In the genomic region with DNA sequence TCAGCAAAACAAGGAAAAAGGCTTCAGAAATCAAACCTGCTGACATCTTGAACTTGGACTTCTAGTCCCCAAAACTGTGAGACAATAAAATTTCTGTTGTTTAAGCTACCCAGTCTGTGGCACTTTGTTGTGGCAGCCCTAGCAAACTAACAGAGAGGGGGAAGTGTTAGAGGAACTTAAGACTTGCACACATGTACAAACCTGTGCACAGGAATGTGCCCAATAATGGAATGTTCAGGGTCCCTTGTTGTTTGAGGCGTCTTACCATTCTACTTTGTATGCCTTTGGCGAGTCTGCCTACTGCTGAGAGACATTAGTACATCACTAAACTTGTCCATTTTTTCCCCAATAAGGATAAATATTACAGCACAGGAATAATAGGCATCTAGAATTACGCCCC, we compare ENCODE assay signal across 20 cellular contexts.
A peak's percentile ranks its signal among the peaks of the same experiment; 100 is the strongest.
DNase-seq lines count a peak whose midpoint lies in the region; ATAC-seq, FAIRE-seq and TF ChIP-seq lines count a peak whose summit lies in the region.
"Had no signal": no experiment of that assay in that cellular context is flagged by ENCODE, and none has a peak within 500 bp of the region (broad histone marks: within the 10 kb centered on the region; RNA-seq: fewer than 3 reads in every experiment).

No MANE protein-coding gene starts in this region.

- H2AFZ ChIP-seq in mammary epithelial cell (ENCODE audit: low read depth, low read length) (peak overlapping the region; percentile 74), keratinocyte (ENCODE audit: control insufficient read depth, low read length) (no peak overlapping the region)
- H2AFZ ChIP-seq: GM23338 had no signal

- H3K36me3 ChIP-seq in breast epithelium (no peaks in the 10 kb centered on the region), mammary epithelial cell (ENCODE audit: insufficient read depth, low read length) (no peaks in the 10 kb centered on the region), keratinocyte (ENCODE audit: control insufficient read depth in 2 of 2, extremely low read depth in 1 of 2, insufficient read depth in 2 of 2, low read length in 2 of 2) (no peaks in the 10 kb centered on the region)

- H3K4me3 Mint-ChIP-seq in MCF 10A (ENCODE audit: unreplicated experiment): no peak overlapping the region
- H3K4me3 Mint-ChIP-seq: B cell; CD8-positive, alpha-beta T cell; GM23338 had no signal

- intact Hi-C loops in breast epithelium (cut with DNase I; ENCODE audit: low total_unique reads): no loop called here
- intact Hi-C loops in MCF 10A (cut with micrococcal nuclease): no loop called here
- intact Hi-C loops in mammary epithelial cell (cut with micrococcal nuclease): no loop called here

- H3K27ac ChIP-seq in breast epithelium (peak overlapping the region; percentile 6 to 59), mammary epithelial cell (ENCODE audit: insufficient read depth, low read depth, low read length) (peak overlapping the region; percentile 11), keratinocyte (ENCODE audit: control insufficient read depth, insufficient read depth, low read length) (no peak overlapping the region), RWPE1 (no peak overlapping the region)
- H3K27ac ChIP-seq: BLaER1 treated with 17β-estradiol and CSF1 and Interleukin-3, amounts not matched to agents 10 nM and 100 nM; KMS-11 had no signal

- H3K9ac ChIP-seq in mammary epithelial cell (ENCODE audit: insufficient read depth, low read length) (no peak overlapping the region), keratinocyte (ENCODE audit: control insufficient read depth, extremely low read depth, insufficient read depth, low read length) (no peak overlapping the region)
- H3K9ac ChIP-seq: BLaER1 treated with 17β-estradiol and CSF1 and Interleukin-3, amounts not matched to agents 10 nM and 100 nM; KMS-11 had no signal

- H4K20me1 ChIP-seq in mammary epithelial cell (ENCODE audit: insufficient read depth, low read length) (no peaks in the 10 kb centered on the region), keratinocyte (ENCODE audit: control insufficient read depth, extremely low read depth, insufficient read depth, low read length) (no peaks in the 10 kb centered on the region)
- H4K20me1 ChIP-seq: BLaER1 treated with 17β-estradiol and CSF1 and Interleukin-3, amounts not matched to agents 10 nM and 100 nM had no signal

- H3K36me3 Mint-ChIP-seq in MCF 10A (ENCODE audit: insufficient read depth, unreplicated experiment): no peaks in the 10 kb centered on the region

- no peak overlapping the region for H3K27ac Mint-ChIP-seq in MCF 10A (ENCODE audit: low read depth, unreplicated experiment)
- H3K27ac Mint-ChIP-seq: B cell; CD8-positive, alpha-beta T cell; GM23338 had no signal

- H3K4me1 ChIP-seq in breast epithelium (no peaks in the 10 kb centered on the region), mammary epithelial cell (ENCODE audit: insufficient read depth, low read length) (peaks cover 9% of the 10 kb centered on the region), keratinocyte (ENCODE audit: control insufficient read depth, extremely low read depth, insufficient read depth, low read length) (peaks cover 7% of the 10 kb centered on the region)
- H3K4me1 ChIP-seq: BLaER1 treated with 17β-estradiol and CSF1 and Interleukin-3, amounts not matched to agents 10 nM and 100 nM had no signal

- H3K9me3 ChIP-seq in breast epithelium (no peaks in the 10 kb centered on the region), mammary epithelial cell (replicated peaks; ENCODE audit: insufficient read depth, low read length) (no peaks in the 10 kb centered on the region), keratinocyte (ENCODE audit: control insufficient read depth, low read depth, low read length) (no peaks in the 10 kb centered on the region)
- H3K9me3 ChIP-seq: BLaER1 treated with 17β-estradiol and CSF1 and Interleukin-3, amounts not matched to agents 10 nM and 100 nM had no signal

- 11% methylated on average over 3 of the region's 3 CpGs for WGBS in mammary epithelial cell (ENCODE audit: low coverage, missing lambda C conversion rate)

- in situ Hi-C loops in mammary epithelial cell (cut with MboI; ENCODE audit: low sequenced_read_pairs in 2 of 2): no loop called here

- H3K27me3 ChIP-seq in breast epithelium (no peaks in the 10 kb centered on the region), mammary epithelial cell (ENCODE audit: insufficient read depth, low read length) (no peaks in the 10 kb centered on the region), keratinocyte (ENCODE audit: control insufficient read depth, extremely low read depth, insufficient read depth, low read length) (no peaks in the 10 kb centered on the region)
- H3K27me3 ChIP-seq: BLaER1 treated with 17β-estradiol and CSF1 and Interleukin-3, amounts not matched to agents 10 nM and 100 nM had no signal

- TF ChIP-seq CTCF in breast epithelium (IDR thresholded peaks at IDR 0.05) (no peak), MCF 10A (IDR thresholded peaks at IDR 0.05; ENCODE audit: unreplicated experiment) (no peak), mammary epithelial cell (conservative IDR thresholded peaks at IDR 0.05 in 1 of 2, IDR thresholded peaks at IDR 0.05 in 1 of 2; ENCODE audit: extremely low read depth in 1 of 2, insufficient read depth in 1 of 2, low read depth in 1 of 2, low read length in 2 of 2) (no peak), keratinocyte (optimal IDR thresholded peaks at IDR 0.05 in 1 of 3, IDR thresholded peaks at IDR 0.05 in 1 of 3, conservative IDR thresholded peaks at IDR 0.05 in 1 of 3; ENCODE audit: extremely low read depth in 1 of 3, insufficient read depth in 2 of 3, low read length in 3 of 3) (no peak), RWPE1 (conservative IDR thresholded peaks at IDR 0.05; ENCODE audit: low read depth) (no peak)

- dilution Hi-C loops in mammary epithelial cell (cut with HindIII; ENCODE audit: low sequenced_read_pairs): no loop called here
- dilution Hi-C loops in keratinocyte (cut with MboI; ENCODE audit: extremely low pct_ligation_motif_present, low sequenced_read_pairs): no loop called here

- CTCF ChIA-PET in MCF 10A (lab: Yijun Ruan, JAX): interaction anchor here (1.1 kb wide), 1 partner anchor 13 kb away, joined by 3 read pairs; no protein-coding TSS in a partner anchor
- CTCF ChIA-PET in mammary epithelial cell (lab: Charles Lee; ENCODE audit: low non-redundant PET): no interaction called here
- CTCF ChIA-PET in RWPE1 (lab: Yijun Ruan, JAX): no interaction called here

- H3K27me3 Mint-ChIP-seq in MCF 10A (ENCODE audit: insufficient read depth, unreplicated experiment): no peaks in the 10 kb centered on the region
- H3K27me3 Mint-ChIP-seq: B cell had no signal

- peak; percentile 64 for FAIRE-seq in keratinocyte (lab: Jason Lieb, UNC)
- FAIRE-seq: GM12878 had no signal

- ATAC-seq in GM18909 (IDR thresholded peaks at IDR 0.05; ENCODE audit: poor library complexity, unreplicated experiment): no peak
- ATAC-seq: CD8-positive, alpha-beta T cell; GM12878; GM23338; HCT116 had no signal

- DNase-seq in breast epithelium (ENCODE audit: low spot score in 2 of 2): peak in 1 of 2 donors; percentile 48
- DNase-seq in MCF 10A (ENCODE audit: unreplicated experiment): no peak
- no peak for DNase-seq in mammary epithelial cell
- DNase-seq in keratinocyte (ENCODE audit: low read depth, low spot score): no peak
- no peak for DNase-seq in AG08395 (ENCODE audit: low spot score)
- DNase-seq in RWPE1 (ENCODE audit: low spot score): no peak
- DNase-seq: 8988T; Calu3; CD8-positive, alpha-beta T cell; DMS53; DND-41; EL; H7 had no signal

- no peaks in the 10 kb centered on the region for H3K9me3 Mint-ChIP-seq in MCF 10A (ENCODE audit: unreplicated experiment)
- H3K9me3 Mint-ChIP-seq: CD8-positive, alpha-beta T cell; GM23338 had no signal

- H3K79me2 ChIP-seq in mammary epithelial cell (ENCODE audit: insufficient read depth, low read length) (no peaks in the 10 kb centered on the region), keratinocyte (ENCODE audit: control insufficient read depth, insufficient read depth, low read length) (no peaks in the 10 kb centered on the region)

- no peaks in the 10 kb centered on the region for H3K4me1 Mint-ChIP-seq in MCF 10A (ENCODE audit: insufficient read depth, unreplicated experiment)
- H3K4me1 Mint-ChIP-seq: B cell had no signal

- H3K4me2 ChIP-seq in mammary epithelial cell (ENCODE audit: insufficient read depth, low read depth, low read length) (peak overlapping the region; percentile 54), keratinocyte (ENCODE audit: control insufficient read depth, extremely low read depth, insufficient read depth, low read depth, low read length) (peak overlapping the region; percentile 33)
- H3K4me2 ChIP-seq: BLaER1 treated with 17β-estradiol and CSF1 and Interleukin-3, amounts not matched to agents 10 nM and 100 nM; GM23338; KMS-11 had no signal

- POLR2A ChIA-PET in MCF 10A (lab: Yijun Ruan, JAX) (no interaction called here), RWPE1 (lab: Yijun Ruan, JAX; ENCODE audit: low non-redundant PET) (no interaction called here)

- TF ChIP-seq POLR2A in breast epithelium (IDR thresholded peaks at IDR 0.05): no peak

- no peaks in the 10 kb centered on the region for H3K9me1 ChIP-seq in keratinocyte (ENCODE audit: control insufficient read depth, extremely low read depth, insufficient read depth, low read length)

- no TSS peak for BruUV-seq in MCF 10A (replicated peaks; lab: Mats Ljungman, UMichigan)
- no TSS peak for BruUV-seq in mammary epithelial cell (replicated peaks; lab: Mats Ljungman, UMichigan)

- H3K4me3 ChIP-seq in breast epithelium (no peak overlapping the region), mammary epithelial cell (replicated peaks in 1 of 3; ENCODE audit: insufficient read depth in 1 of 3, low read depth in 2 of 3, low read length in 3 of 3) (no peak overlapping the region), keratinocyte (ENCODE audit: control insufficient read depth in 2 of 3, extremely low read depth in 1 of 3, insufficient read depth in 2 of 3, low read depth in 1 of 3, low read length in 3 of 3) (no peak overlapping the region)
- H3K4me3 ChIP-seq: BLaER1 treated with 17β-estradiol and CSF1 and Interleukin-3, amounts not matched to agents 10 nM and 100 nM; GM12878; GM23338 had no signal

Comparison
In these comparisons a context has a peak if more than half of its experiments do, and no peak if none do; other contexts are left out.
1. H3K27ac ChIP-seq: peak in breast epithelium (2 of 2) and mammary epithelial cell (single experiment); none in keratinocyte (single experiment) and RWPE1 (single experiment).